ENCODE assay signal across 8 cellular contexts in genomic region chr9:14768561-14769234, GRCh38. TPM values are rescaled to one million over a fixed set of nuclear protein-coding genes. Genes with fewer than 3 reads are reported as not detected.
A peak's percentile ranks its signal among the peaks of the same experiment; 100 is the strongest.
DNase-seq lines count a peak whose midpoint lies in the region; ATAC-seq, FAIRE-seq and TF ChIP-seq lines count a peak whose summit lies in the region.

No MANE protein-coding gene starts in this region.

- no peak for TF ChIP-seq POLR2A in gastrocnemius medialis (IDR thresholded peaks at IDR 0.05)

- intact Hi-C loops in left ventricle myocardium inferior (cut with micrococcal nuclease) (loop anchor here (5.0 kb wide), 1 partner anchor 156 kb away; no protein-coding TSS in a partner anchor), gastrocnemius medialis (cut with DNase I; ENCODE audit: low total_unique reads) (loop anchor here (1.0 to 5.0 kb wide), 2 partner anchors 76 to 151 kb away; partner anchors contain the start of gene ZDHHC21)

- peak; percentile 55 to 62 for ATAC-seq in gastrocnemius medialis

- H3K9me3 ChIP-seq in left ventricle myocardium inferior (replicated peaks), result no peaks in the 10 kb centered on the region
- H3K9me3 ChIP-seq in gastrocnemius medialis, result no peaks in the 10 kb centered on the region

- H3K27ac ChIP-seq in left ventricle myocardium inferior (replicated peaks) (no peak overlapping the region), gastrocnemius medialis (no peak overlapping the region)

- peaks cover 9% of the 10 kb centered on the region for H3K27me3 ChIP-seq in left ventricle myocardium inferior (ENCODE audit: low read depth)
- H3K27me3 ChIP-seq in gastrocnemius medialis, result no peaks in the 10 kb centered on the region

- H3K4me1 ChIP-seq in left ventricle myocardium inferior, result peaks cover 7% of the 10 kb centered on the region
- H3K4me1 ChIP-seq in gastrocnemius medialis, result peaks cover 0 to 5% of the 10 kb centered on the region in 2 donors

- no peak overlapping the region for H3K4me3 ChIP-seq in WI38 (ENCODE audit: low read depth, low read length)
- H3K4me3 ChIP-seq in left ventricle myocardium inferior, result peak overlapping the region; percentile 32
- no peak overlapping the region for H3K4me3 ChIP-seq in gastrocnemius medialis

- in situ Hi-C loops in gastrocnemius medialis (cut with MboI; ENCODE audit: low sequenced_read_pairs in 4 of 4), result loop anchor here in 3 of 4 donors (5.0 to 25.0 kb wide), 3 partner anchors 154 to 306 kb away; no protein-coding TSS in a partner anchor

- peak; percentile 56 for DNase-seq in Ammon's horn (ENCODE audit: low spot score)
- DNase-seq in GM18507 (ENCODE audit: extremely low spot score, insufficient read length, low read depth), result no peak
- DNase-seq in NCI-H187 treated with DMSO at 0.1 percent for 48 hours (lab: John Stamatoyannopoulos, UW), result peak; percentile 3
- DNase-seq in left ventricle myocardium inferior, result no peak
- no peak for DNase-seq in gastrocnemius medialis
- no peak for DNase-seq in GOT3 (lab: John Stamatoyannopoulos, UW)
- DNase-seq in stimulated activated CD8-positive, alpha-beta memory T cell treated with anti-CD3 and anti-CD28 coated beads, Interleukin-4, amount 100 ng/mL, for 48 hours, result no peak

- peak; percentile 55 for TF ChIP-seq CTCF in WI38 (IDR thresholded peaks at IDR 0.05; ENCODE audit: low read depth, low read length)
- TF ChIP-seq CTCF in left ventricle myocardium inferior (IDR thresholded peaks at IDR 0.05; ENCODE audit: borderline replicate concordance), result peak; percentile 84
- peak; percentile 51 to 79 (median 67) for TF ChIP-seq CTCF in gastrocnemius medialis (IDR thresholded peaks at IDR 0.05 in 4 of 5, conservative IDR thresholded peaks at IDR 0.05 in 1 of 5)

- FAIRE-seq in GM18507 (lab: Jason Lieb, UNC), result peak; percentile 67

- H3K36me3 ChIP-seq in left ventricle myocardium inferior (no peaks in the 10 kb centered on the region), gastrocnemius medialis (no peaks in the 10 kb centered on the region)

RNA-seq across cellular contexts. Expression of gene CER1, which starts 46.2 kb away (rescaled TPM):
- total RNA-seq in left ventricle myocardium inferior, result not detected
- total RNA-seq in gastrocnemius medialis, result not detected

Comparison
In these comparisons a context has a peak if more than half of its experiments do, and no peak if none do; other contexts are left out.
1. DNase-seq: peak in Ammon's horn (single experiment) and NCI-H187 treated with DMSO at 0.1 percent for 48 hours (single experiment); none in GM18507 (single experiment), left ventricle myocardium inferior (single experiment), gastrocnemius medialis (0 of 2), GOT3 (single experiment) and stimulated activated CD8-positive, alpha-beta memory T cell treated with anti-CD3 and anti-CD28 coated beads, Interleukin-4, amount 100 ng/mL, for 48 hours (single experiment).
2. Peak in every context shown above with its lines, with median percentiles within 50 percentile points of each other: CTCF ChIP-seq.